8 cellular contexts compared by ENCODE assay signal in the genomic region with DNA sequence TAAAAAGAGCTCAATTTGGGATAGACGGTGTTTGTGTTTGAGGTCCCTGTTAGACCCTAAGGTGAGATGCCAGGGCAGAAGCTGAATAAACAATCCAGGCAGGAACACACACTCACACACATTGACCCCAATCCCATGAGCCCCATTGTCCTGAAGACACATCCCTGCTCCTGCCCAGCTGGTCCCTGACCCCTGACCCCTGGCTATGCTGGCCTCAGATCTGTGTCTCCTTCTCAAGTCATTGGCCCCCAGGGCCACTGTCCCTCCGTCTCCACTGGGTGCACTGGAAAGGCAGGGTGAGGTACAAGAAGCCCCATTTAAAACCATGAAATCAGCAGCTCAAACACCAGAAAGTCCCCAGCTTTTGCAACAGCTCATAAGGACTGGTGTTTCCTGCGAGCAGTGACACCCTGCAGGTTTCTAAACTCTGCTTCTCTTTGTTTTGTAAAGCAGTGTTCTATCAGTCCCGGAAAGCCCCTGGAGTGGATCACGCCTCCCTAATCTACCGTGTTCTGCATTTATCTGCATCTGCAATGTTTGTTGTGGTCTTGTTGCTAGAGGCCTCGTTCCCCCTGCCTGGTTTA. TPM values are rescaled to one million over a fixed set of nuclear protein-coding genes. Genes with fewer than 3 reads are reported as not detected.
DNase-seq lines count a peak whose midpoint lies in the region; ATAC-seq lines count a peak whose summit lies in the region.

No MANE protein-coding gene starts in this region.

- H3K4me1 Mint-ChIP-seq in activated CD4-positive, alpha-beta memory T cell treated with anti-CD3 and anti-CD28 coated beads for 36 hours (ENCODE audit: low read depth), result peaks cover 21% of the 10 kb centered on the region

- H3K36me3 Mint-ChIP-seq in activated CD4-positive, alpha-beta memory T cell treated with anti-CD3 and anti-CD28 coated beads for 36 hours, result no peaks in the 10 kb centered on the region

- peak overlapping the region; percentile 24 for H3K4me3 Mint-ChIP-seq in activated CD4-positive, alpha-beta memory T cell treated with anti-CD3 and anti-CD28 coated beads for 36 hours

- intact Hi-C loops in activated CD4-positive, alpha-beta memory T cell treated with anti-CD3 and anti-CD28 coated beads for 36 hours (cut with micrococcal nuclease), result loop anchor here (1.0 kb wide), 2 partner anchors 72 to 85 kb away; no protein-coding TSS in a partner anchor
- intact Hi-C loops in left ventricle myocardium superior (cut with micrococcal nuclease), result no loop called here

- CTCF ChIA-PET in activated CD4-positive, alpha-beta memory T cell treated with anti-CD3 and anti-CD28 coated beads for 36 hours (lab: Charles Lee), result interaction anchor here (0.9 to 14.0 kb wide), 8 partner anchors 10 to 164 kb away, joined by 3 to 509 read pairs (median 5); partner anchors contain the start of gene SLC16A11

- POLR2A ChIA-PET in activated CD4-positive, alpha-beta memory T cell treated with anti-CD3 and anti-CD28 coated beads for 36 hours (lab: Charles Lee), result interaction anchor here (0.8 to 2.5 kb wide), 4 partner anchors 41 to 86 kb away, joined by 3 to 21 read pairs (median 9); no protein-coding TSS in a partner anchor

- peak; percentile 78 for DNase-seq in activated CD4-positive, alpha-beta memory T cell treated with anti-CD3 and anti-CD28 coated beads for 36 hours
- DNase-seq in left ventricle myocardium superior, result peak; percentile 46
- peak; percentile 16 to 31 (median 24) for DNase-seq in stimulated activated CD4-positive, alpha-beta T cell treated with anti-CD3 and anti-CD28 coated beads, TNF-alpha, amount 100 ng/mL, for 24 hours (ENCODE audit: low read depth in 3 of 3)
- DNase-seq in foreskin melanocyte, result no peak
- DNase-seq in DMS153 (lab: John Stamatoyannopoulos, UW), result no peak

- peaks cover 8% of the 10 kb centered on the region for H3K27me3 Mint-ChIP-seq in activated CD4-positive, alpha-beta memory T cell treated with anti-CD3 and anti-CD28 coated beads for 36 hours

- H3K9me3 Mint-ChIP-seq in activated CD4-positive, alpha-beta memory T cell treated with anti-CD3 and anti-CD28 coated beads for 36 hours, result no peaks in the 10 kb centered on the region

- ATAC-seq in GM18508 (IDR thresholded peaks at IDR 0.05; ENCODE audit: insufficient read depth, unreplicated experiment) (peak; percentile 58), HG03159 (IDR thresholded peaks at IDR 0.05; ENCODE audit: unreplicated experiment) (peak; percentile 57), left ventricle myocardium superior (peak; percentile 21), HG02870 (IDR thresholded peaks at IDR 0.05; ENCODE audit: unreplicated experiment) (no peak)

- peak overlapping the region; percentile 85 for H3K27ac Mint-ChIP-seq in activated CD4-positive, alpha-beta memory T cell treated with anti-CD3 and anti-CD28 coated beads for 36 hours

RNA-seq across cellular contexts. Expression of gene ASGR2, which starts 18.0 kb away (rescaled TPM):
- total RNA-seq in activated CD4-positive, alpha-beta memory T cell treated with anti-CD3 and anti-CD28 coated beads for 36 hours, result not detected
- 0.30 TPM for total RNA-seq in left ventricle myocardium superior

RNA-seq across cellular contexts. Expression of gene ASGR1, which starts 46.6 kb away (rescaled TPM):
- total RNA-seq in activated CD4-positive, alpha-beta memory T cell treated with anti-CD3 and anti-CD28 coated beads for 36 hours, result 1 to 10 TPM in 1 of 2 experiments, under 1 TPM in 1; 0.76 to 1.2 TPM
- total RNA-seq in left ventricle myocardium superior, result 0.30 TPM

RNA-seq across cellular contexts. Expression of gene CLEC10A, which starts 52.6 kb away (rescaled TPM):
- not detected for total RNA-seq in activated CD4-positive, alpha-beta memory T cell treated with anti-CD3 and anti-CD28 coated beads for 36 hours
- 4.4 TPM for total RNA-seq in left ventricle myocardium superior

Comparison
In these comparisons a context has a peak if more than half of its experiments do, and no peak if none do; other contexts are left out.
1. DNase-seq: peak in activated CD4-positive, alpha-beta memory T cell treated with anti-CD3 and anti-CD28 coated beads for 36 hours (single experiment), left ventricle myocardium superior (single experiment) and stimulated activated CD4-positive, alpha-beta T cell treated with anti-CD3 and anti-CD28 coated beads, TNF-alpha, amount 100 ng/mL, for 24 hours (3 of 3); none in foreskin melanocyte (single experiment) and DMS153 (single experiment).